ENCODE assay signal across 12 cellular contexts in the genomic region with DNA sequence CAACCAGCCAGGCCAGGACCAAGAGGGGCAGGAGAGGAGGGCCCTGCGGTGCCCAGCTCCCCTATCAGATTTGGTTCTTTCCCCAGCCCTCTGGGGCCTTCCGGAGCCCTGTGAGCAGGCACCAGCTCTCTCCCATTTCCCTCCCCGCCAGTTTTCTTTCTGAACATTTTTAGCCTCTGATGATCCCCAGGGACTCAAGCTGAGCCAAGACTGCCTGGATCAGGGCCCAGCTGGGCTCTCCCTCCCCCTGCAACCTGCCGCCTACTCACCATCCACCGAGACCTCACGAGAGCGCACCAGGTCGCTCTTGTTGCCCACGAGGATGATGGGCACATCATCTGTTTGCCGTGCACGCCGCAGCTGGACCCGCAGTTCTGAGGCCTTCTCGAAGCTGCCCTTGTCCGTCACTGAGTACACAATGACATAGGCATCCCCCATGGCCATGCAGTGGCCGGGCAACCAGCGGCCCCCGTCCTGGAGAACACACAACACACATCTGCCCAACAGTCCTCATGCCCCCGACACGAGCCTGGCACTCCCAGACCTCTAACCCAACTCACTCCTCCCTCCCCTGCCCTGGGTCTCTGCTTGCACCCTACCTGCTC. TPM values are rescaled to one million over a fixed set of nuclear protein-coding genes. Genes with fewer than 3 reads are reported as not detected.
DNase-seq lines count a peak whose midpoint lies in the region; ATAC-seq and TF ChIP-seq lines count a peak whose summit lies in the region.
"Had no signal": no experiment of that assay in that cellular context is flagged by ENCODE, and none has a peak within 500 bp of the region (broad histone marks: within the 10 kb centered on the region; RNA-seq: fewer than 3 reads in every experiment).

No MANE protein-coding gene starts in this region.

- 28 to 49% methylated on average over 3 to 17 of the region's 20 CpGs for WGBS in esophagus squamous epithelium, 2 donors

- DNase-seq in COLO829 (ENCODE audit: low spot score) (peak; percentile 40), NCI-H446 (lab: John Stamatoyannopoulos, UW) (peak; percentile 43 to 82), esophagus squamous epithelium (lab: John Stamatoyannopoulos, UW) (no peak), osteoblast (ENCODE audit: insufficient read length, low spot score, missing footprints) (peak; percentile 98)
- DNase-seq in central memory CD4-positive, alpha-beta T cell = no peak
- DNase-seq: activated CD4-positive, alpha-beta T cell treated with anti-CD3 and anti-CD28 coated beads, Interleukin-2, amount 50 U/mL, for 48 hours; CD4-positive, alpha-beta memory T cell; stimulated activated CD4-positive, alpha-beta T cell treated with anti-CD3 and anti-CD28 coated beads, Interleukin-2, amount 100 ng/mL, for 48 hours had no signal

- peak overlapping the region; percentile 53 for H3K4me2 ChIP-seq in osteoblast (ENCODE audit: insufficient read depth, low read length)

- no peak for ATAC-seq in GM18870 (IDR thresholded peaks at IDR 0.05; ENCODE audit: unreplicated experiment)
- no peak for ATAC-seq in GM18861 (IDR thresholded peaks at IDR 0.05; ENCODE audit: unreplicated experiment)
- no peak for ATAC-seq in HG02840 (IDR thresholded peaks at IDR 0.05; ENCODE audit: low FRiP score, unreplicated experiment)

- H3K36me3 ChIP-seq in esophagus squamous epithelium = peaks cover 0 to 30% (median 0%) of the 10 kb centered on the region in 3 donors
- no peaks in the 10 kb centered on the region for H3K36me3 ChIP-seq in osteoblast (ENCODE audit: insufficient read depth, low read length)

- no peak overlapping the region for H2AFZ ChIP-seq in osteoblast (ENCODE audit: low read length)

- H3K27ac ChIP-seq in esophagus squamous epithelium (peak overlapping the region; percentile 81 to 90 (median 85)), osteoblast (ENCODE audit: low read depth, low read length) (no peak overlapping the region)

- no peaks in the 10 kb centered on the region for H3K79me2 ChIP-seq in osteoblast (ENCODE audit: insufficient read depth, low read length)

- no peaks in the 10 kb centered on the region for H4K20me1 ChIP-seq in osteoblast (ENCODE audit: insufficient read depth, low read length)

- H3K4me1 ChIP-seq in esophagus squamous epithelium = peaks cover 47 to 97% (median 49%) of the 10 kb centered on the region in 3 donors
- peaks cover 44% of the 10 kb centered on the region for H3K4me1 ChIP-seq in osteoblast (ENCODE audit: insufficient read depth, low read length)

- H3K4me3 ChIP-seq in esophagus squamous epithelium (peak overlapping the region; percentile 50 to 73 (median 61)), osteoblast (ENCODE audit: insufficient read depth, low read length) (peak overlapping the region; percentile 46)

- TF ChIP-seq CTCF in esophagus squamous epithelium (IDR thresholded peaks at IDR 0.05) = no peak
- no peak for TF ChIP-seq CTCF in osteoblast (IDR thresholded peaks at IDR 0.05; ENCODE audit: extremely low read depth, low read depth, low read length)

- intact Hi-C loops in esophagus squamous epithelium (cut with DNase I) = no loop called here

- H3K9me3 ChIP-seq in esophagus squamous epithelium (no peaks in the 10 kb centered on the region), osteoblast (ENCODE audit: low read depth, low read length) (no peaks in the 10 kb centered on the region)

- H3K27me3 ChIP-seq in esophagus squamous epithelium = peaks cover 0 to 35% (median 0%) of the 10 kb centered on the region in 4 donors
- peaks cover 44% of the 10 kb centered on the region for H3K27me3 ChIP-seq in osteoblast (ENCODE audit: insufficient read depth, low read length)

- no peak for TF ChIP-seq POLR2A in esophagus squamous epithelium (IDR thresholded peaks at IDR 0.05)

RNA-seq across cellular contexts. Expression of a gene that starts 2.0 kb away (rescaled TPM):
- total RNA-seq in esophagus squamous epithelium (100 to 1,000 TPM in 2 of 4 donors, 10 to 100 TPM in 2; 68.7 to 208 (median 129) TPM), osteoblast (3.2 and 4.3 TPM in 2 replicates)

RNA-seq across cellular contexts. Expression of a gene that starts 4.7 kb away (rescaled TPM):
- total RNA-seq in esophagus squamous epithelium (1 to 10 TPM; 1.9 to 6.3 (median 4.1) TPM), osteoblast (not detected in 2 replicates)
- total RNA-seq: CD4-positive, alpha-beta memory T cell; dermis microvascular lymphatic vessel endothelial cell had no signal

RNA-seq across cellular contexts. Expression of a gene that starts 10.9 kb away (rescaled TPM):
- total RNA-seq in esophagus squamous epithelium (100 to 1,000 TPM; 112 to 153 (median 126) TPM), osteoblast (90.8 and 97.4 TPM in 2 replicates)

RNA-seq across cellular contexts. Expression of a gene that starts 12.0 kb away (rescaled TPM):
- total RNA-seq in esophagus squamous epithelium = 100 to 1,000 TPM; 120 to 250 (median 170) TPM
- 38.6 and 42.3 TPM in 2 replicates for total RNA-seq in osteoblast

RNA-seq across cellular contexts. Expression of a gene that starts 37.7 kb away (rescaled TPM):
- total RNA-seq in esophagus squamous epithelium (1 to 10 TPM; 1.5 to 7.1 (median 3.6) TPM), osteoblast (0.29 TPM in 1 of 2 replicates, not detected in the other)
- total RNA-seq: dermis microvascular lymphatic vessel endothelial cell had no signal

Comparison
In these comparisons a context has a peak if more than half of its experiments do, and no peak if none do; other contexts are left out.
1. DNase-seq: peak in COLO829 (single experiment), NCI-H446 (2 of 2) and osteoblast (single experiment); none in esophagus squamous epithelium (single experiment) and central memory CD4-positive, alpha-beta T cell (single experiment).
2. RNA of a gene that starts 2.0 kb away (total RNA-seq): 68.7 to 208 TPM in esophagus squamous epithelium; 3.2 to 4.3 TPM in osteoblast; every median in the first group is over 10 times any median in the second.